Comparison of ENCODE assay signal across 16 cellular contexts in genomic region chr3:39183231-39184080, GRCh38. TPM values are rescaled to one million over a fixed set of nuclear protein-coding genes. Genes with fewer than 3 reads are reported as not detected.
DNase-seq lines count a peak whose midpoint lies in the region; ATAC-seq and TF ChIP-seq lines count a peak whose summit lies in the region.
"Had no signal": no experiment of that assay in that cellular context is flagged by ENCODE, and none has a peak within 500 bp of the region (broad histone marks: within the 10 kb centered on the region; RNA-seq: fewer than 3 reads in every experiment).

No MANE protein-coding gene starts in this region.

- ATAC-seq in gastroesophageal sphincter: no peak
- no peak for ATAC-seq in psoas muscle
- no peak for ATAC-seq in HG02870 (IDR thresholded peaks at IDR 0.05; ENCODE audit: unreplicated experiment)
- no peak for ATAC-seq in omental fat pad (ENCODE audit: low FRiP score)
- ATAC-seq: stimulated activated naive CD8-positive, alpha-beta T cell treated with anti-CD3 and anti-CD28 coated beads, Interleukin-15, Interleukin-2, amounts not matched to agents 100 U/mL and 50 U/mL, for 24 hours had no signal

- DNase-seq in DMS 273 (lab: John Stamatoyannopoulos, UW; ENCODE audit: unreplicated experiment) (peak; percentile 75), NCI-H82 treated with DMSO at 0.1 percent for 48 hours (lab: John Stamatoyannopoulos, UW; ENCODE audit: unreplicated experiment) (peak; percentile 28), psoas muscle (no peak), omental fat pad (ENCODE audit: low spot score) (no peak), KG1 (lab: John Stamatoyannopoulos, UW) (no peak), NCI-H2081 (lab: John Stamatoyannopoulos, UW) (no peak)
- DNase-seq: activated CD4-positive, alpha-beta T cell treated with anti-CD3 and anti-CD28 coated beads, Interleukin-2, amount 50 U/mL, for 48 hours; effector CD4-positive, alpha-beta T cell; KBM-7; NCI-H2107; stimulated activated CD4-positive, alpha-beta T cell treated with anti-CD3 and anti-CD28 coated beads, Interleukin-4, amount 100 ng/mL, for 1 hour; stimulated activated naive CD8-positive, alpha-beta T cell treated with anti-CD3 and anti-CD28 coated beads, Interleukin-15, Interleukin-2, amounts not matched to agents 100 U/mL and 50 U/mL, for 24 hours had no signal

- H3K4me3 ChIP-seq in gastroesophageal sphincter (no peak overlapping the region), psoas muscle (no peak overlapping the region)

- peaks cover 2 to 54% (median 24%) of the 10 kb centered on the region in 3 donors for H3K4me1 ChIP-seq in gastroesophageal sphincter
- peaks cover 39% of the 10 kb centered on the region for H3K4me1 ChIP-seq in psoas muscle

- no peak for TF ChIP-seq CTCF in gastroesophageal sphincter (IDR thresholded peaks at IDR 0.05)
- no peak for TF ChIP-seq CTCF in psoas muscle (IDR thresholded peaks at IDR 0.05)
- no peak for TF ChIP-seq CTCF in omental fat pad (IDR thresholded peaks at IDR 0.05)

- intact Hi-C loops in psoas muscle (cut with DNase I): loop anchor here (5.0 kb wide), 1 partner anchor 76 kb away; the partner anchor contains the start of genes GORASP1 (in 2 of the 2) and TTC21A (in 2 of the 2)

- 60 to 61% methylated on average over 7 to 11 of the region's 12 CpGs for WGBS in gastroesophageal sphincter (ENCODE audit: low coverage in 1 of 2), 2 donors
- 45 to 56% (median 45%) methylated on average over 12 of the region's 12 CpGs for whole genome bisulfite sequencing in psoas muscle, 3 donors

- TF ChIP-seq POLR2A in gastroesophageal sphincter (IDR thresholded peaks at IDR 0.05): no peak

- H3K9me3 ChIP-seq in gastroesophageal sphincter (no peaks in the 10 kb centered on the region), psoas muscle (no peaks in the 10 kb centered on the region)

- H3K27ac ChIP-seq in gastroesophageal sphincter (peak overlapping the region; percentile 78 to 96 (median 90)), psoas muscle (peak overlapping the region; percentile 64)

- H3K27me3 ChIP-seq in gastroesophageal sphincter: no peaks in the 10 kb centered on the region
- H3K27me3 ChIP-seq in psoas muscle (ENCODE audit: insufficient read depth in 3 of 3, low read length in 2 of 3): no peaks in the 10 kb centered on the region

- H3K36me3 ChIP-seq in gastroesophageal sphincter (no peaks in the 10 kb centered on the region), psoas muscle (ENCODE audit: insufficient read depth in 1 of 2, low read depth in 1 of 2) (peaks cover 0 to 54% of the 10 kb centered on the region in 2 donors)

- no peak for TF ChIP-seq EP300 in gastroesophageal sphincter (IDR thresholded peaks at IDR 0.05)

RNA-seq across cellular contexts. Expression of gene XIRP1, which starts 8.9 kb away (rescaled TPM):
- total RNA-seq in gastroesophageal sphincter (under 1 TPM in 1 of 4 donors, not detected in 3; 0.40 TPM), psoas muscle (1,000 to 10,000 TPM in 1 of 4 donors, 100 to 1,000 TPM in 3; 601 to 2,126 (median 834) TPM), omental fat pad (1 to 10 TPM in 1 of 4 donors, under 1 TPM in 1, not detected in 2; 0.65 to 2.0 TPM)
- 100 to 1,000 TPM; 111 to 561 (median 523) TPM for polyA plus RNA-seq in psoas muscle
- total RNA-seq: lung microvascular endothelial cell, progenitor cell of endocrine pancreas had no signal

RNA-seq across cellular contexts. Expression of gene CSRNP1, which starts 30.1 kb away (rescaled TPM):
- total RNA-seq in gastroesophageal sphincter: 10 to 100 TPM; 30.4 to 59.0 (median 40.8) TPM
- 10 to 100 TPM in 3 of 4 donors, 1 to 10 TPM in 1; 8.5 to 41.8 (median 30.0) TPM for total RNA-seq in psoas muscle
- 10 to 100 TPM; 10.1 to 66.4 (median 14.0) TPM for polyA plus RNA-seq in psoas muscle
- 100 to 1,000 TPM in 2 of 4 donors, 10 to 100 TPM in 2; 52.0 to 321 (median 90.8) TPM for total RNA-seq in omental fat pad

Comparison
In these comparisons a context has a peak if more than half of its experiments do, and no peak if none do; other contexts are left out.
1. DNase-seq: peak in DMS 273 (single experiment) and NCI-H82 treated with DMSO at 0.1 percent for 48 hours (single experiment); none in psoas muscle (0 of 2), omental fat pad (single experiment), KG1 (single experiment) and NCI-H2081 (0 of 2).
2. RNA of gene XIRP1, which starts 8.9 kb away (total RNA-seq): 601 to 2,126 TPM in psoas muscle; 0.65 to 2.0 TPM in omental fat pad and 0.40 TPM in gastroesophageal sphincter; every median in the first group is over 100 times any median in the second.